In genomic region chr22:18055619-18056160, GRCh38 we compare ENCODE assay signal across 1 cellular context.
TF ChIP-seq lines count a peak whose summit lies in the region.

No MANE protein-coding gene starts in this region.

TF ChIP-seq in HCT116, 20 proteins besides CTCF, POLR2A, EP300 and RAD21 (continued from another document):
- TF ChIP-seq ZBTB33 (IDR thresholded peaks at IDR 0.05; ENCODE audit: extremely low read depth, insufficient replicate concordance, low read length) = no peak
- TF ChIP-seq SP1 (IDR thresholded peaks at IDR 0.05; ENCODE audit: low read depth) = no peak
